ENCODE assay signal across 1 cellular context in the genomic region with DNA sequence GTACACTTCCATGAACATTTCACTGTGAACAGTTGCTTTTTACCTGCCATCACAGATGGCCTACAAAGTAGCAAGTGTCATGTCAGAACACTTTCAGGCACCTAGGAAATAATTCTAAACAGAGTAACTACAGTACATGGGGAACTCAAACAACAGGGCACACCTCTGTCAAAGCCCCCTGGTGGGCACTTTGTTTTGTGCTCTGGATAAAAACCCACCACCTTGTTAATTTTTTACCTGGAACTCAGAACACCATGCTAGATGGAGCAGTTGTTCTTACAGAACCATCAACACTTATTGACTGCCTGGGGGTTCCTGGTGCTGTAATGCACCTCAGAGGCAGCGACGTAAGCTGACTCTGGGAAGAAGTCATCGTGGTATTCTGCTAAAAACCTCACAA.
TF ChIP-seq lines count a peak whose summit lies in the region.

No MANE protein-coding gene starts in this region.

TF ChIP-seq in WTC11, 78 proteins besides CTCF, POLR2A, EP300 and RAD21 (continued from another document):
- TF ChIP-seq, protein P1, sequence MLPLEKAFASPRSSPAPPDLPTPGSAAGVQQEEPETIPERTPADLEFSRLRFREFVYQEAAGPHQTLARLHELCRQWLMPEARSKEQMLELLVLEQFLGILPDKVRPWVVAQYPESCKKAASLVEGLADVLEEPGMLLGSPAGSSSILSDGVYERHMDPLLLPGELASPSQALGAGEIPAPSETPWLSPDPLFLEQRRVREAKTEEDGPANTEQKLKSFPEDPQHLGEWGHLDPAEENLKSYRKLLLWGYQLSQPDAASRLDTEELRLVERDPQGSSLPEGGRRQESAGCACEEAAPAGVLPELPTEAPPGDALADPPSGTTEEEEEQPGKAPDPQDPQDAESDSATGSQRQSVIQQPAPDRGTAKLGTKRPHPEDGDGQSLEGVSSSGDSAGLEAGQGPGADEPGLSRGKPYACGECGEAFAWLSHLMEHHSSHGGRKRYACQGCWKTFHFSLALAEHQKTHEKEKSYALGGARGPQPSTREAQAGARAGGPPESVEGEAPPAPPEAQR (CRISPR knock-in tag; IDR thresholded peaks at IDR 0.05): no peak
- TF ChIP-seq NR3C1 (CRISPR knock-in tag; conservative IDR thresholded peaks at IDR 0.05; ENCODE audit: low read depth) (no peak), ETV6 (CRISPR knock-in tag; IDR thresholded peaks at IDR 0.05) (no peak), ATF1 (CRISPR knock-in tag; IDR thresholded peaks at IDR 0.05) (no peak), ZBTB21 (CRISPR knock-in tag; IDR thresholded peaks at IDR 0.05; ENCODE audit: borderline replicate concordance) (no peak)
- TF ChIP-seq, protein P2, sequence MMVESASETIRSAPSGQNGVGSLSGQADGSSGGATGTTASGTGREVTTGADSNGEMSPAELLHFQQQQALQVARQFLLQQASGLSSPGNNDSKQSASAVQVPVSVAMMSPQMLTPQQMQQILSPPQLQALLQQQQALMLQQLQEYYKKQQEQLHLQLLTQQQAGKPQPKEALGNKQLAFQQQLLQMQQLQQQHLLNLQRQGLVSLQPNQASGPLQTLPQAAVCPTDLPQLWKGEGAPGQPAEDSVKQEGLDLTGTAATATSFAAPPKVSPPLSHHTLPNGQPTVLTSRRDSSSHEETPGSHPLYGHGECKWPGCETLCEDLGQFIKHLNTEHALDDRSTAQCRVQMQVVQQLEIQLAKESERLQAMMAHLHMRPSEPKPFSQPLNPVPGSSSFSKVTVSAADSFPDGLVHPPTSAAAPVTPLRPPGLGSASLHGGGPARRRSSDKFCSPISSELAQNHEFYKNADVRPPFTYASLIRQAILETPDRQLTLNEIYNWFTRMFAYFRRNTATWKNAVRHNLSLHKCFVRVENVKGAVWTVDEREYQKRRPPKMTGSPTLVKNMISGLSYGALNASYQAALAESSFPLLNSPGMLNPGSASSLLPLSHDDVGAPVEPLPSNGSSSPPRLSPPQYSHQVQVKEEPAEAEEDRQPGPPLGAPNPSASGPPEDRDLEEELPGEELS (CRISPR knock-in tag; IDR thresholded peaks at IDR 0.05): no peak
- TF ChIP-seq, protein P3, sequence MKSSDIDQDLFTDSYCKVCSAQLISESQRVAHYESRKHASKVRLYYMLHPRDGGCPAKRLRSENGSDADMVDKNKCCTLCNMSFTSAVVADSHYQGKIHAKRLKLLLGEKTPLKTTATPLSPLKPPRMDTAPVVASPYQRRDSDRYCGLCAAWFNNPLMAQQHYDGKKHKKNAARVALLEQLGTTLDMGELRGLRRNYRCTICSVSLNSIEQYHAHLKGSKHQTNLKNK (CRISPR knock-in tag; IDR thresholded peaks at IDR 0.05): no peak
- TF ChIP-seq, protein P4, sequence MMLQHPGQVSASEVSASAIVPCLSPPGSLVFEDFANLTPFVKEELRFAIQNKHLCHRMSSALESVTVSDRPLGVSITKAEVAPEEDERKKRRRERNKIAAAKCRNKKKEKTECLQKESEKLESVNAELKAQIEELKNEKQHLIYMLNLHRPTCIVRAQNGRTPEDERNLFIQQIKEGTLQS (CRISPR knock-in tag; conservative IDR thresholded peaks at IDR 0.05): no peak
- TF ChIP-seq, protein P5, sequence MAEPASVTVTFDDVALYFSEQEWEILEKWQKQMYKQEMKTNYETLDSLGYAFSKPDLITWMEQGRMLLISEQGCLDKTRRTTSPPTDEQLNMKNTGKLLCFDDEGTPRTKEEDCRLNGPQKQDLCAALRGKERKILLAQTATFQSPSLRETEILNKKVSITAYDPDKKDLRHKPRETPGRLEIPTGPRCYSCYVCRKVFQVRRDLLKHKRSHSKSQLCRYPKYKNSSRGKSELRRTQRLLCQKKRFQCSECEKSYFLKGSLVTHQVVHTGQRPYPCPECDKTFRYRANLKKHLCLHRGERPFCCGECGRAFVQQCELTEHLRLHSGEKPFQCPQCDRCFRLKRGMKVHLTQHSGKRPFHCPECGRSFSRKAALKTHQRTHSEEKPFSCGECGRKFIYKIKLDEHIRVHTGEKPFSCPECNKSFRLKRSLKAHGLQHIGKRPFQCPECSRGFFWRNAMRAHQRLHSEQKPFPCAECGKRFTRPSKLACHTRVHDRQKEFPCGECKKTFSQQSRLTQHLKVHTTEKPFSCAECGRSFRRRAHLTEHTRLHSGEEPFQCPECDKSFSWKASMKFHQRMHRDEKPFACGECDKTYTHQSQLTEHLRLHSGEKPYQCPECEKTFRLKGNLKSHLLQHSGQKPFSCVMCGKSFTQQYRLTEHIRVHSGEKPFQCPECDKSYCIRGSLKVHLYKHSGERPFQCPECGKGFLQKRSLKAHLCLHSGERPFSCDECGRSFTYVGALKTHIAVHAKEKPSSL (CRISPR knock-in tag; conservative IDR thresholded peaks at IDR 0.05): no peak
- TF ChIP-seq, protein P6, sequence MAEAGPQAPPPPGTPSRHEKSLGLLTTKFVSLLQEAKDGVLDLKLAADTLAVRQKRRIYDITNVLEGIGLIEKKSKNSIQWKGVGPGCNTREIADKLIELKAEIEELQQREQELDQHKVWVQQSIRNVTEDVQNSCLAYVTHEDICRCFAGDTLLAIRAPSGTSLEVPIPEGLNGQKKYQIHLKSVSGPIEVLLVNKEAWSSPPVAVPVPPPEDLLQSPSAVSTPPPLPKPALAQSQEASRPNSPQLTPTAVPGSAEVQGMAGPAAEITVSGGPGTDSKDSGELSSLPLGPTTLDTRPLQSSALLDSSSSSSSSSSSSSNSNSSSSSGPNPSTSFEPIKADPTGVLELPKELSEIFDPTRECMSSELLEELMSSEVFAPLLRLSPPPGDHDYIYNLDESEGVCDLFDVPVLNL (CRISPR knock-in tag; IDR thresholded peaks at IDR 0.05; ENCODE audit: borderline replicate concordance, low read depth): no peak
